Comparison of ENCODE assay signal across 8 cellular contexts in the genomic region with DNA sequence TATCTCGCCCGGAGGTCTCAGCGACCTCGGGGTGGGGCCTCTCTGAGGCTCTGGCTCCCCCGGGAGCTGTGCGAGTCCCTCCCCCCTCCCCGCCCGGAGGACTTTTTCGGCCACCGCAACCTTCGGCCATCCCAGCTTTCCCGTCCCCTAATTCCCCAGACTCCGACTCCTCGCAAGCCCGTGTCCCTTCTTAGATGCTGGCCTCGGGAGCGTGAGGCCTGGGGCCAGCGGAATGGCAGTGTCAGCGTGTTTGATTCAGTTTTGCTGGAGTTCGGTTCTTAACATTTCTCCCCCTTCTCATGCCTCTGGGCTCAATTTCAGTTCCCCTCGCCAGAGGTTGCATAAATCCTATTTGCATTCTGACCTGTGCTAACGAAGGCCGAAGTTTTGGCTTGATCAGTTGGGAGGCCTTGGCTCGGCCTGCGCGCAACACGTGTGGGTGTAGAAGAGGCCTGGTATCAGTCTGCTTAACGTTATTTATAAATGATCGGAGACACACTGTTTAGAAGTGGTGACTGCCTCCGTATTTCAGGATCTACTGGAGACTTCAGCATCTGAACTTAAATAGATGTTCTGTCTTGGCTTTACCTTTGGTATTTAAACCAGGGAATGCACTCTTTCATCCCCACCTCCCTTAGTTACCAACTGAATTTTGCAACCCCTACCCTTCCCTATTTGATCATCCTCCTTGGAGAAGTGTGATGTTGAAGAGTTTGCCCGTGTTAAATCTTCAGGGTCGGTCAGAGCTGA. TPM values are rescaled to one million over a fixed set of nuclear protein-coding genes. Genes with fewer than 3 reads are reported as not detected.
DNase-seq lines count a peak whose midpoint lies in the region; ATAC-seq and TF ChIP-seq lines count a peak whose summit lies in the region.

No MANE protein-coding gene starts in this region.

- H3K4me1 Mint-ChIP-seq in activated naive CD8-positive, alpha-beta T cell treated with anti-CD3 and anti-CD28 coated beads, Interleukin-2, amount 10 ng/mL, durations not matched to agents 7 days and 5 days = peaks cover 50% of the 10 kb centered on the region

- 0% methylated on average over 32 of the region's 32 CpGs for WGBS in heart right ventricle, 2 donors

- peak overlapping the region; percentile 100 for H3K27ac Mint-ChIP-seq in activated naive CD8-positive, alpha-beta T cell treated with anti-CD3 and anti-CD28 coated beads, Interleukin-2, amount 10 ng/mL, durations not matched to agents 7 days and 5 days

- H3K27ac ChIP-seq in heart right ventricle = peak overlapping the region; percentile 84 to 98 (median 92)

- H3K4me3 ChIP-seq in heart right ventricle = peak overlapping the region; percentile 61 to 95 (median 78)

- peak overlapping the region; percentile 93 for H3K4me3 Mint-ChIP-seq in activated naive CD8-positive, alpha-beta T cell treated with anti-CD3 and anti-CD28 coated beads, Interleukin-2, amount 10 ng/mL, durations not matched to agents 7 days and 5 days

- H3K27me3 ChIP-seq in heart right ventricle = no peaks in the 10 kb centered on the region

- no peaks in the 10 kb centered on the region for H3K9me3 ChIP-seq in heart right ventricle

- no peaks in the 10 kb centered on the region for H3K9me3 Mint-ChIP-seq in activated naive CD8-positive, alpha-beta T cell treated with anti-CD3 and anti-CD28 coated beads, Interleukin-2, amount 10 ng/mL, durations not matched to agents 7 days and 5 days

- H3K36me3 ChIP-seq in heart right ventricle = peaks cover 0 to 47% (median 23%) of the 10 kb centered on the region in 9 donors

- H3K27me3 Mint-ChIP-seq in activated naive CD8-positive, alpha-beta T cell treated with anti-CD3 and anti-CD28 coated beads, Interleukin-2, amount 10 ng/mL, durations not matched to agents 7 days and 5 days = no peaks in the 10 kb centered on the region

- POLR2A ChIA-PET in activated naive CD8-positive, alpha-beta T cell treated with anti-CD3 and anti-CD28 coated beads, Interleukin-2, amount 10 ng/mL, durations not matched to agents 7 days and 5 days (lab: Charles Lee) = interaction anchor here (1.0 to 4.8 kb wide), 5 partner anchors 26 to 357 kb away, joined by 3 to 58 read pairs (median 21); a partner anchor contains a TSS

- H3K4me1 ChIP-seq in heart right ventricle = peaks cover 5 to 69% (median 57%) of the 10 kb centered on the region in 9 donors

- peak; percentile 12 for TF ChIP-seq POLR2A in GM10847 (IDR thresholded peaks at IDR 0.05; ENCODE audit: extremely low read depth, insufficient read length)

- intact Hi-C loops in heart right ventricle (cut with DNase I) = loop anchor here in 6 of 10 donors (1.0 to 5.0 kb wide), 8 partner anchors 26 to 176 kb away; a partner anchor contains a TSS

- no peak for ATAC-seq in activated naive CD8-positive, alpha-beta T cell treated with anti-CD3 and anti-CD28 coated beads, Interleukin-2, amount 10 ng/mL, durations not matched to agents 7 days and 5 days (ENCODE audit: low read depth)
- ATAC-seq in heart right ventricle (peak in 7 of 8 donors; percentile 5 to 54 (median 15)), GM21526 (IDR thresholded peaks at IDR 0.05; ENCODE audit: low FRiP score, unreplicated experiment) (no peak)

- DNase-seq in NOMO-1 treated with DMSO at 0.1 percent for 48 hours (lab: John Stamatoyannopoulos, UW; ENCODE audit: unreplicated experiment) (peak; percentile 73), heart right ventricle (peak; percentile 38 to 47), pons (ENCODE audit: low spot score) (peak; percentile 45), HPDE6-E6E7 (ENCODE audit: extremely low spot score) (no peak), HuH-7 (ENCODE audit: low spot score) (no peak)
- peak; percentile 47 for DNase-seq in activated naive CD8-positive, alpha-beta T cell treated with anti-CD3 and anti-CD28 coated beads, Interleukin-2, amount 10 ng/mL, durations not matched to agents 7 days and 5 days

- TF ChIP-seq CTCF in heart right ventricle (IDR thresholded peaks at IDR 0.05) = no peak

- peaks cover 39% of the 10 kb centered on the region for H3K36me3 Mint-ChIP-seq in activated naive CD8-positive, alpha-beta T cell treated with anti-CD3 and anti-CD28 coated beads, Interleukin-2, amount 10 ng/mL, durations not matched to agents 7 days and 5 days

RNA-seq across cellular contexts. Expression of a gene that starts 0.8 kb away (rescaled TPM):
- 100 to 1,000 TPM; 279 to 304 TPM for total RNA-seq in activated naive CD8-positive, alpha-beta T cell treated with anti-CD3 and anti-CD28 coated beads, Interleukin-2, amount 10 ng/mL, durations not matched to agents 7 days and 5 days
- total RNA-seq in heart right ventricle = 100 to 1,000 TPM; 235 to 487 (median 297) TPM
- 1,000 to 10,000 TPM in 1 of 2 donors, 100 to 1,000 TPM in 1; 203 to 1,021 TPM for polyA plus RNA-seq in heart right ventricle

RNA-seq across cellular contexts. Expression of a gene that starts 34.7 kb away (rescaled TPM):
- 10 to 100 TPM; 32.5 to 37.6 TPM for total RNA-seq in activated naive CD8-positive, alpha-beta T cell treated with anti-CD3 and anti-CD28 coated beads, Interleukin-2, amount 10 ng/mL, durations not matched to agents 7 days and 5 days
- total RNA-seq in heart right ventricle = 10 to 100 TPM in 8 of 10 donors, 1 to 10 TPM in 2; 8.7 to 17.4 (median 11.7) TPM
- 10 to 100 TPM in 1 of 2 donors, 1 to 10 TPM in 1; 9.4 to 12.5 TPM for polyA plus RNA-seq in heart right ventricle

Comparison
In these comparisons a context has a peak if more than half of its experiments do, and no peak if none do; other contexts are left out.
1. DNase-seq: peak in NOMO-1 treated with DMSO at 0.1 percent for 48 hours (single experiment), activated naive CD8-positive, alpha-beta T cell treated with anti-CD3 and anti-CD28 coated beads, Interleukin-2, amount 10 ng/mL, durations not matched to agents 7 days and 5 days (single experiment), heart right ventricle (2 of 2) and pons (single experiment); none in HPDE6-E6E7 (single experiment) and HuH-7 (single experiment).
2. ATAC-seq: peak in heart right ventricle (7 of 8); none in activated naive CD8-positive, alpha-beta T cell treated with anti-CD3 and anti-CD28 coated beads, Interleukin-2, amount 10 ng/mL, durations not matched to agents 7 days and 5 days (single experiment) and GM21526 (single experiment).